In genomic region chr6:7173843-7174503, GRCh38 we compare ENCODE assay signal across 17 cellular contexts.
DNase-seq lines count a peak whose midpoint lies in the region; ATAC-seq and TF ChIP-seq lines count a peak whose summit lies in the region.
"Had no signal": no experiment of that assay in that cellular context is flagged by ENCODE, and none has a peak within 500 bp of the region (broad histone marks: within the 10 kb centered on the region; RNA-seq: fewer than 3 reads in every experiment).

No MANE protein-coding gene starts in this region.

- intact Hi-C loops in activated CD4-positive, alpha-beta T cell treated with anti-CD3 and anti-CD28 coated beads, Interleukin-2, amount 10 ng/mL, durations not matched to agents 24 days and 14 days (cut with micrococcal nuclease) = no loop called here
- intact Hi-C loops in activated CD4-positive, alpha-beta T cell treated with anti-CD3 and anti-CD28 coated beads for 36 hours (cut with DNase I, micrococcal nuclease) = no loop called here

- H3K27me3 Mint-ChIP-seq in activated CD4-positive, alpha-beta T cell treated with anti-CD3 and anti-CD28 coated beads, Interleukin-2, amount 10 ng/mL, durations not matched to agents 24 days and 14 days = no peaks in the 10 kb centered on the region
- H3K27me3 Mint-ChIP-seq in activated CD4-positive, alpha-beta T cell treated with anti-CD3 and anti-CD28 coated beads for 36 hours = no peaks in the 10 kb centered on the region
- no peaks in the 10 kb centered on the region for H3K27me3 Mint-ChIP-seq in WTC11 (ENCODE audit: low read depth)
- no peaks in the 10 kb centered on the region for H3K27me3 Mint-ChIP-seq in stimulated activated naive B cell treated with anti-CD40 and anti-IgM and Interleukin-4, amounts not matched to agents 10 μg/mL and 1 μg/mL and 100 μg/mL, for 72 hours
- H3K27me3 Mint-ChIP-seq: T-cell had no signal

- peak overlapping the region; percentile 31 for H3K27ac Mint-ChIP-seq in activated CD4-positive, alpha-beta T cell treated with anti-CD3 and anti-CD28 coated beads, Interleukin-2, amount 10 ng/mL, durations not matched to agents 24 days and 14 days
- no peak overlapping the region for H3K27ac Mint-ChIP-seq in activated CD4-positive, alpha-beta T cell treated with anti-CD3 and anti-CD28 coated beads for 36 hours
- peak overlapping the region; percentile 98 for H3K27ac Mint-ChIP-seq in WTC11
- peak overlapping the region; percentile 52 for H3K27ac Mint-ChIP-seq in stimulated activated naive B cell treated with anti-CD40 and anti-IgM and Interleukin-4, amounts not matched to agents 10 μg/mL and 1 μg/mL and 100 μg/mL, for 72 hours
- H3K27ac Mint-ChIP-seq: T-cell had no signal

- ATAC-seq in activated CD4-positive, alpha-beta T cell treated with anti-CD3 and anti-CD28 coated beads for 36 hours = no peak
- ATAC-seq in WTC11 (peak; percentile 82), GM18868 (IDR thresholded peaks at IDR 0.05; ENCODE audit: unreplicated experiment) (no peak)
- no peak for ATAC-seq in stimulated activated naive B cell treated with anti-CD40 and anti-IgM and Interleukin-4, amounts not matched to agents 10 μg/mL and 1 μg/mL and 100 μg/mL, for 72 hours (replicated peaks)
- no peak for ATAC-seq in activated CD4-positive, CD25-positive, alpha-beta regulatory T cell treated with anti-CD3 and anti-CD28 coated beads, Interleukin-2, amount 50 U/mL, for 24 hours
- ATAC-seq: activated T-cell treated with anti-CD3 and anti-CD28 coated beads, Interleukin-2, amount 50 U/mL, for 4 hours; PC-3; T-cell had no signal

- H3K36me3 Mint-ChIP-seq in activated CD4-positive, alpha-beta T cell treated with anti-CD3 and anti-CD28 coated beads, Interleukin-2, amount 10 ng/mL, durations not matched to agents 24 days and 14 days (ENCODE audit: low read depth) = peaks cover 11% of the 10 kb centered on the region
- peaks cover 11% of the 10 kb centered on the region for H3K36me3 Mint-ChIP-seq in activated CD4-positive, alpha-beta T cell treated with anti-CD3 and anti-CD28 coated beads for 36 hours (ENCODE audit: low read depth)
- H3K36me3 Mint-ChIP-seq in WTC11 = peaks cover 13% of the 10 kb centered on the region
- H3K36me3 Mint-ChIP-seq in stimulated activated naive B cell treated with anti-CD40 and anti-IgM and Interleukin-4, amounts not matched to agents 10 μg/mL and 1 μg/mL and 100 μg/mL, for 72 hours = peaks cover 15 to 21% of the 10 kb centered on the region in 2 donors

- H3K4me1 Mint-ChIP-seq in activated CD4-positive, alpha-beta T cell treated with anti-CD3 and anti-CD28 coated beads, Interleukin-2, amount 10 ng/mL, durations not matched to agents 24 days and 14 days = peaks cover 5% of the 10 kb centered on the region
- H3K4me1 Mint-ChIP-seq in activated CD4-positive, alpha-beta T cell treated with anti-CD3 and anti-CD28 coated beads for 36 hours = peaks cover 14% of the 10 kb centered on the region
- H3K4me1 Mint-ChIP-seq in WTC11 = peaks cover 67% of the 10 kb centered on the region
- peaks cover 21 to 38% of the 10 kb centered on the region in 2 donors for H3K4me1 Mint-ChIP-seq in stimulated activated naive B cell treated with anti-CD40 and anti-IgM and Interleukin-4, amounts not matched to agents 10 μg/mL and 1 μg/mL and 100 μg/mL, for 72 hours

- CTCF ChIA-PET in activated CD4-positive, alpha-beta T cell treated with anti-CD3 and anti-CD28 coated beads for 36 hours (lab: Charles Lee) = interaction anchor here (0.5 to 0.8 kb wide), 5 partner anchors 12 to 379 kb away, joined by 3 to 5 read pairs (median 4); no protein-coding TSS in a partner anchor
- CTCF ChIA-PET in WTC11 (lab: Charles Lee) = no interaction called here

- no peak for DNase-seq in activated CD4-positive, alpha-beta T cell treated with anti-CD3 and anti-CD28 coated beads, Interleukin-2, amount 10 ng/mL, durations not matched to agents 24 days and 14 days
- no peak for DNase-seq in activated CD4-positive, alpha-beta T cell treated with anti-CD3 and anti-CD28 coated beads for 36 hours
- peak; percentile 50 for DNase-seq in WTC11 (ENCODE audit: low spot score)
- peak; percentile 63 for DNase-seq in left kidney (ENCODE audit: low read depth, low spot score)
- DNase-seq in stimulated activated naive B cell treated with anti-CD40 and anti-IgM and Interleukin-4, amounts not matched to agents 10 μg/mL and 1 μg/mL and 100 μg/mL, for 72 hours = no peak
- no peak for DNase-seq in NCI-H748 (lab: John Stamatoyannopoulos, UW; ENCODE audit: unreplicated experiment)
- DNase-seq: 8988T; activated T-cell treated with anti-CD3 and anti-CD28 coated beads, Interleukin-2, amount 50 U/mL, for 4 hours; aorta; dermis blood vessel endothelial cell; NCI-H1048; NCI-H345; PC-3; sigmoid colon; T-cell had no signal

- H3K4me3 Mint-ChIP-seq in activated CD4-positive, alpha-beta T cell treated with anti-CD3 and anti-CD28 coated beads, Interleukin-2, amount 10 ng/mL, durations not matched to agents 24 days and 14 days = no peak overlapping the region
- no peak overlapping the region for H3K4me3 Mint-ChIP-seq in activated CD4-positive, alpha-beta T cell treated with anti-CD3 and anti-CD28 coated beads for 36 hours
- H3K4me3 Mint-ChIP-seq in WTC11 = peak overlapping the region; percentile 59
- no peak overlapping the region for H3K4me3 Mint-ChIP-seq in stimulated activated naive B cell treated with anti-CD40 and anti-IgM and Interleukin-4, amounts not matched to agents 10 μg/mL and 1 μg/mL and 100 μg/mL, for 72 hours
- H3K4me3 Mint-ChIP-seq: activated T-cell treated with anti-CD3 and anti-CD28 coated beads, Interleukin-2, amount 50 U/mL, for 4 hours; T-cell had no signal

- no peaks in the 10 kb centered on the region for H3K9me3 Mint-ChIP-seq in activated CD4-positive, alpha-beta T cell treated with anti-CD3 and anti-CD28 coated beads, Interleukin-2, amount 10 ng/mL, durations not matched to agents 24 days and 14 days
- H3K9me3 Mint-ChIP-seq in activated CD4-positive, alpha-beta T cell treated with anti-CD3 and anti-CD28 coated beads for 36 hours (ENCODE audit: low read depth) = no peaks in the 10 kb centered on the region
- no peaks in the 10 kb centered on the region for H3K9me3 Mint-ChIP-seq in WTC11
- H3K9me3 Mint-ChIP-seq in stimulated activated naive B cell treated with anti-CD40 and anti-IgM and Interleukin-4, amounts not matched to agents 10 μg/mL and 1 μg/mL and 100 μg/mL, for 72 hours = no peaks in the 10 kb centered on the region
- H3K9me3 Mint-ChIP-seq: activated T-cell treated with anti-CD3 and anti-CD28 coated beads, Interleukin-2, amount 50 U/mL, for 4 hours; T-cell had no signal

- TF ChIP-seq CTCF in WTC11 (IDR thresholded peaks at IDR 0.05) = no peak

- POLR2A ChIA-PET in activated CD4-positive, alpha-beta T cell treated with anti-CD3 and anti-CD28 coated beads for 36 hours (lab: Charles Lee) = no interaction called here
- POLR2A ChIA-PET in WTC11 (lab: Charles Lee) = interaction anchor here (0.6 kb wide), 2 partner anchors 15 to 449 kb away, joined by 4 to 7 read pairs; no protein-coding TSS in a partner anchor

TF ChIP-seq in WTC11, 78 proteins besides CTCF, POLR2A, EP300 and RAD21 (continues in another document):
- no peak for TF ChIP-seq NFATC4 (CRISPR knock-in tag; IDR thresholded peaks at IDR 0.05)
- TF ChIP-seq AFF4 (CRISPR knock-in tag; IDR thresholded peaks at IDR 0.05; ENCODE audit: borderline replicate concordance) = no peak

Comparison
In these comparisons a context has a peak if more than half of its experiments do, and no peak if none do; other contexts are left out.
1. DNase-seq: peak in WTC11 (single experiment) and left kidney (single experiment); none in activated CD4-positive, alpha-beta T cell treated with anti-CD3 and anti-CD28 coated beads, Interleukin-2, amount 10 ng/mL, durations not matched to agents 24 days and 14 days (single experiment), activated CD4-positive, alpha-beta T cell treated with anti-CD3 and anti-CD28 coated beads for 36 hours (single experiment), stimulated activated naive B cell treated with anti-CD40 and anti-IgM and Interleukin-4, amounts not matched to agents 10 μg/mL and 1 μg/mL and 100 μg/mL, for 72 hours (single experiment) and NCI-H748 (single experiment).